In the genomic region with DNA sequence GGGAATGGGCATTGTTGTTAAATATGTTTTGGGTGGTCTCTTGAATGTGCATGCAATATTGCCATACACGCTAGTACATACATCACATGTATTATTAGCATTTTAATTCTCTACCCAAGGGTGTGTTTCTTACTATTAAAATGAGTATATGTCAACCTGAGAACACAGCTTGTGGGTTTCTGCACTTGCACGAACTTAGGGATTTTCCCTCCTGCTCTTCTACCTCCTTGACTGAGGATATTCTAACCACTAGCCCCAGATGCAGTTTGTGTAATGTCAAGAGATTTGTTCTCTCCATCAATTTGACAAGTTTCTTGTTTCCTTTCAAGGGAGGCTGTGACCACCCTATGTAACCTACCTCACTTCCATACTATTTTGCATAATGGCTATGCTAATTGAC, we compare ENCODE assay signal across 9 cellular contexts.
DNase-seq lines count a peak whose midpoint lies in the region; ATAC-seq and FAIRE-seq lines count a peak whose summit lies in the region.
"Had no signal": no experiment of that assay in that cellular context is flagged by ENCODE, and none has a peak within 500 bp of the region (broad histone marks: within the 10 kb centered on the region; RNA-seq: fewer than 3 reads in every experiment).

No MANE protein-coding gene starts in this region.

- ATAC-seq in HG02571 (IDR thresholded peaks at IDR 0.05; ENCODE audit: unreplicated experiment) (peak; percentile 89), HG03457 (IDR thresholded peaks at IDR 0.05; ENCODE audit: unreplicated experiment) (peak; percentile 81), HG03139 (IDR thresholded peaks at IDR 0.05; ENCODE audit: unreplicated experiment) (no peak)

- DNase-seq in stimulated activated CD4-positive, alpha-beta T cell treated with anti-CD3 and anti-CD28 coated beads, Interleukin-1b, Interleukin-23, amount 100 ng/mL, for 48 hours, result peak; percentile 28
- DNase-seq in stimulated activated CD4-positive, alpha-beta T cell treated with anti-CD3 and anti-CD28 coated beads, Interleukin-2, amount 100 ng/mL, for 48 hours, result no peak
- DNase-seq in NCI-H2081 treated with DMSO at 0.1 percent for 48 hours (lab: John Stamatoyannopoulos, UW), result no peak
- no peak for DNase-seq in GOT3 (lab: John Stamatoyannopoulos, UW)
- no peak for DNase-seq in urothelium cell line (ENCODE audit: low spot score)
- DNase-seq: activated CD4-positive, alpha-beta T cell treated with anti-CD3 and anti-CD28 coated beads, Interleukin-2, amount 10 ng/mL, durations not matched to agents 7 days and 5 days had no signal

- FAIRE-seq in urothelium cell line (lab: Jason Lieb, UNC), result no peak
